Comparison of ENCODE assay signal across 10 cellular contexts in genomic region chr7:45088146-45088701, GRCh38. TPM values are rescaled to one million over a fixed set of nuclear protein-coding genes. Genes with fewer than 3 reads are reported as not detected.
A peak's percentile ranks its signal among the peaks of the same experiment; 100 is the strongest.
DNase-seq lines count a peak whose midpoint lies in the region; ATAC-seq and TF ChIP-seq lines count a peak whose summit lies in the region.
"Had no signal": no experiment of that assay in that cellular context is flagged by ENCODE, and none has a peak within 500 bp of the region (broad histone marks: within the 10 kb centered on the region; RNA-seq: fewer than 3 reads in every experiment).

No MANE protein-coding gene starts in this region.

- H3K4me3 ChIP-seq in esophagus (ENCODE audit: low read depth in 1 of 2, low read length in 2 of 2) (peak overlapping the region; percentile 32 to 48), vagina (peak overlapping the region; percentile 60 to 63)

- ATAC-seq in Right ventricle myocardium superior (ENCODE audit: poor library complexity) (peak; percentile 11), HG02981 (IDR thresholded peaks at IDR 0.05; ENCODE audit: unreplicated experiment) (no peak)

- H3K9me3 ChIP-seq in esophagus (ENCODE audit: control insufficient read depth in 2 of 2, insufficient read depth in 1 of 2, low read depth in 1 of 2, low read length in 1 of 2) = no peaks in the 10 kb centered on the region
- H3K9me3 ChIP-seq in vagina = no peaks in the 10 kb centered on the region

- WGBS in esophagus, 2 donors = 40 to 49% methylated on average over 29 of the region's 29 CpGs

- TF ChIP-seq POLR2A in vagina (IDR thresholded peaks at IDR 0.05) = no peak

- no peaks in the 10 kb centered on the region for H3K36me3 Mint-ChIP-seq in neural crest cell (ENCODE audit: low read depth)

- H3K27me3 ChIP-seq in esophagus (ENCODE audit: control insufficient read depth in 1 of 2, insufficient read depth in 2 of 2, low read length in 2 of 2) (no peaks in the 10 kb centered on the region), vagina (no peaks in the 10 kb centered on the region)

- no peaks in the 10 kb centered on the region for H3K9me3 Mint-ChIP-seq in neural crest cell

- H3K4me1 ChIP-seq in esophagus (ENCODE audit: control insufficient read depth in 2 of 2, insufficient read depth in 2 of 2, low read length in 1 of 2) (peaks cover 0 to 4% of the 10 kb centered on the region in 2 donors), vagina (peaks cover 21% of the 10 kb centered on the region)

- DNase-seq in Right ventricle myocardium superior (peak; percentile 34), cardiac septum (ENCODE audit: low spot score) (no peak), neural crest cell (ENCODE audit: low read depth, low spot score) (no peak), vagina (ENCODE audit: extremely low spot score in 2 of 2) (no peak), amniotic stem cell (lab: John Stamatoyannopoulos, UW) (no peak), H4 (ENCODE audit: low spot score) (no peak)
- DNase-seq: activated CD8-positive, alpha-beta memory T cell treated with anti-CD3 and anti-CD28 coated beads for 24 hours; NCI-H510A treated with DMSO at 0.1 percent for 48 hours had no signal

- TF ChIP-seq CTCF in neural crest cell (conservative IDR thresholded peaks at IDR 0.05) (no peak), vagina (IDR thresholded peaks at IDR 0.05) (no peak)

- H3K4me1 Mint-ChIP-seq in neural crest cell = peaks cover 14% of the 10 kb centered on the region

- H3K36me3 ChIP-seq in esophagus (ENCODE audit: control insufficient read depth in 2 of 2, insufficient read depth in 2 of 2, low read length in 1 of 2) (no peaks in the 10 kb centered on the region), vagina (no peaks in the 10 kb centered on the region)

- H3K27ac ChIP-seq in esophagus (ENCODE audit: low read depth in 2 of 2, low read length in 1 of 2) (peak overlapping the region; percentile 43 to 66), vagina (peak overlapping the region; percentile 82)

- H3K27me3 Mint-ChIP-seq in neural crest cell (ENCODE audit: low read depth) = peaks cover 29% of the 10 kb centered on the region

- H3K4me3 Mint-ChIP-seq in neural crest cell = peak overlapping the region; percentile 44

- H3K27ac Mint-ChIP-seq in neural crest cell (ENCODE audit: unreplicated experiment) = no peak overlapping the region

- intact Hi-C loops in Right ventricle myocardium superior (cut with DNase I) = no loop called here
- intact Hi-C loops in cardiac septum (cut with DNase I) = no loop called here
- intact Hi-C loops in vagina (cut with DNase I) = no loop called here

RNA-seq across cellular contexts. Expression of gene NACAD, which starts 0.5 kb away (rescaled TPM):
- total RNA-seq in Right ventricle myocardium superior (4.7 TPM), cardiac septum (5.3 TPM), neural crest cell (7.2 and 9.7 TPM in 2 replicates), vagina (9.6 TPM)
- polyA plus RNA-seq in esophagus = under 1 TPM; 0.37 to 0.65 TPM
- 2.0 TPM in 2 replicates for total RNA-seq in H4 (2014; rRNA removed; shearing (Covaris generic))

RNA-seq across cellular contexts. Expression of gene TBRG4, which starts 23.3 kb away (rescaled TPM):
- total RNA-seq in Right ventricle myocardium superior = 82.2 TPM
- 61.4 TPM for total RNA-seq in cardiac septum
- polyA plus RNA-seq in esophagus = 10 to 100 TPM; 38.3 to 41.6 TPM
- total RNA-seq in neural crest cell = 104 and 109 TPM in 2 replicates
- 71.2 TPM for total RNA-seq in vagina
- 106 and 120 TPM in 2 replicates for total RNA-seq in H4 (2014; rRNA removed; shearing (Covaris generic))
